ENCODE assay signal across 10 cellular contexts in the genomic region with DNA sequence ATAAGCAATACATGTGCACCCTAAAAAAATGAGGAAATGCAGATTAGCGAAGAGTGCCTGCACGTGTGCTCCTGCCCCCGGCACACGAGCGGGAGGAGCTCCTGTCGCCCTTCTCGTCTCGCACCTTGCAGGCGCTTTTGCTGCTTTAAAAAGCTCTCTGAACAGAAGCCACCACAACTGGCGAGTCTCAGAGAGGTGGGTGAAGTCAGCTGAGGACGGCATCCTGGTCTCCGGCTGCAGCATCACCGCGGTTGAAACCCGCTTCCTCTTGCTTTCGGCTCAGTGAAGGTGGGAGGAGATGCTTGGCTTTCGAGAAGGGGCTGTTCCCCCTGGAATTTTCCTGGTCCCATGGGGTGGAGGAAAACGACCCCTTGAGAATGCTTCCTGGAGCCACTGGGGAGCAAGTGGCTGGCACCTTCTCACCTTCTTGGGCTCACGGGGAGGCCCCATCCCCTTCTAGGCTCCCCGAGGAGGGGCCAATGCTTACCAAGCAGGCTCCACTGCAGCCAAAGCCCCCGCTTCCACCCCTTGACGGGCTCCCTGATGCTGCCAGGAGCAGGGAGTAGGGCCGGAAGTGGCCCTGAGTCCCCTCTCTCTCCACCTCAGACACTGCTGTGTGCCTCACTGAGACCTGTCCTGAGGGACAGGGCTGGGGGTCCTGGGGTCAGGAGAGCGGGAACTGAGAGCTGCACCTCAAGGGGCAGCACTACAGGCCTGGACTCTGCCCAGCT. TPM values are rescaled to one million over a fixed set of nuclear protein-coding genes. Genes with fewer than 3 reads are reported as not detected.
A peak's percentile ranks its signal among the peaks of the same experiment; 100 is the strongest.
DNase-seq lines count a peak whose midpoint lies in the region; ATAC-seq and TF ChIP-seq lines count a peak whose summit lies in the region.
"Had no signal": no experiment of that assay in that cellular context is flagged by ENCODE, and none has a peak within 500 bp of the region (broad histone marks: within the 10 kb centered on the region; RNA-seq: fewer than 3 reads in every experiment).

No MANE protein-coding gene starts in this region.

- TF ChIP-seq CTCF in GM23338 (conservative IDR thresholded peaks at IDR 0.05; ENCODE audit: low read depth in 2 of 2) (no peak), mammary epithelial cell (conservative IDR thresholded peaks at IDR 0.05 in 1 of 2, IDR thresholded peaks at IDR 0.05 in 1 of 2; ENCODE audit: extremely low read depth in 1 of 2, insufficient read depth in 1 of 2, low read depth in 1 of 2, low read length in 2 of 2) (no peak)

- no peaks in the 10 kb centered on the region for H3K9me2 ChIP-seq in GM23338 (ENCODE audit: insufficient read depth)

- CTCF ChIA-PET in mammary epithelial cell (lab: Charles Lee; ENCODE audit: low non-redundant PET) = no interaction called here

- H3K27ac ChIP-seq in GM23338 (ENCODE audit: low read depth) (no peak overlapping the region), mammary epithelial cell (ENCODE audit: insufficient read depth, low read depth, low read length) (no peak overlapping the region)
- H3K27ac ChIP-seq: neutrophil had no signal

- no peak overlapping the region for H3K9ac ChIP-seq in mammary epithelial cell (ENCODE audit: insufficient read depth, low read length)

- no peak overlapping the region for H3K27ac Mint-ChIP-seq in GM23338

- H3K9me3 Mint-ChIP-seq in GM23338 = peaks cover 3% of the 10 kb centered on the region; the same call in 1 of the 3 replicates

- H3K4me1 ChIP-seq in GM23338 (ENCODE audit: insufficient read depth) (no peaks in the 10 kb centered on the region), mammary epithelial cell (ENCODE audit: insufficient read depth, low read length) (no peaks in the 10 kb centered on the region)

- H3K27me3 Mint-ChIP-seq in GM23338 (ENCODE audit: insufficient read depth, low read depth, poor library complexity) = peaks cover 14% of the 10 kb centered on the region

- 86% methylated on average over 19 of the region's 24 CpGs for WGBS in mammary epithelial cell (ENCODE audit: low coverage, missing lambda C conversion rate)

- H3K4me2 ChIP-seq in GM23338 = no peak overlapping the region
- no peak overlapping the region for H3K4me2 ChIP-seq in mammary epithelial cell (ENCODE audit: insufficient read depth, low read depth, low read length)

- H4K20me1 ChIP-seq in GM23338 (replicated peaks; ENCODE audit: insufficient read depth) = no peaks in the 10 kb centered on the region
- no peaks in the 10 kb centered on the region for H4K20me1 ChIP-seq in mammary epithelial cell (ENCODE audit: insufficient read depth, low read length)

- H3K36me3 Mint-ChIP-seq in GM23338 (ENCODE audit: low read depth) = no peaks in the 10 kb centered on the region; the same call in 2 of the 3 replicates

- H3K36me3 ChIP-seq in GM23338 (ENCODE audit: insufficient read depth) = no peaks in the 10 kb centered on the region
- H3K36me3 ChIP-seq in mammary epithelial cell (ENCODE audit: insufficient read depth, low read length) = no peaks in the 10 kb centered on the region
- H3K36me3 ChIP-seq: neutrophil had no signal

- H2AFZ ChIP-seq in GM23338 (no peak overlapping the region), mammary epithelial cell (ENCODE audit: low read depth, low read length) (no peak overlapping the region)

- no peak for ATAC-seq in GM23338

- H3K4me3 ChIP-seq in GM23338 = no peak overlapping the region
- no peak overlapping the region for H3K4me3 ChIP-seq in mammary epithelial cell (replicated peaks in 1 of 3; ENCODE audit: insufficient read depth in 1 of 3, low read depth in 2 of 3, low read length in 3 of 3)

- in situ Hi-C loops in mammary epithelial cell (cut with MboI; ENCODE audit: low sequenced_read_pairs in 2 of 2) = no loop called here

- H3K79me2 ChIP-seq in GM23338 (replicated peaks; ENCODE audit: insufficient read depth) = no peaks in the 10 kb centered on the region
- no peaks in the 10 kb centered on the region for H3K79me2 ChIP-seq in mammary epithelial cell (ENCODE audit: insufficient read depth, low read length)

- H3K27me3 ChIP-seq in GM23338 (ENCODE audit: insufficient read depth) = no peaks in the 10 kb centered on the region
- H3K27me3 ChIP-seq in mammary epithelial cell (ENCODE audit: insufficient read depth, low read length) = peaks cover 10% of the 10 kb centered on the region

- no TSS peak for BruUV-seq in mammary epithelial cell (replicated peaks; lab: Mats Ljungman, UMichigan)

- DNase-seq in GM19240 (ENCODE audit: insufficient read length, low spot score) = peak; percentile 30
- peak; percentile 77 for DNase-seq in activated CD4-positive, alpha-beta T cell treated with anti-CD3 and anti-CD28 coated beads, Interleukin-2, amount 50 U/mL, for 1 hour
- peak; percentile 57 for DNase-seq in effector CD8-positive, alpha-beta T cell (lab: John Stamatoyannopoulos, UW)
- peak; percentile 37 for DNase-seq in stimulated activated CD8-positive, alpha-beta memory T cell treated with anti-CD3 and anti-CD28 coated beads, Interleukin-15, amount 100 ng/mL, for 1 hour (ENCODE audit: low read depth)
- no peak for DNase-seq in AG08396 (ENCODE audit: low spot score)
- DNase-seq in GM23338 (ENCODE audit: low spot score) = no peak
- no peak for DNase-seq in mammary epithelial cell
- no peak for DNase-seq in SK-N-DZ (ENCODE audit: low spot score)
- DNase-seq: NCI-H1694 had no signal

- no peaks in the 10 kb centered on the region for H3K9me3 ChIP-seq in mammary epithelial cell (replicated peaks; ENCODE audit: insufficient read depth, low read length)
- H3K9me3 ChIP-seq: neutrophil had no signal

- intact Hi-C loops in mammary epithelial cell (cut with micrococcal nuclease) = no loop called here

- H3K4me3 Mint-ChIP-seq in GM23338 = no peak overlapping the region

- dilution Hi-C loops in mammary epithelial cell (cut with HindIII; ENCODE audit: low sequenced_read_pairs) = no loop called here

- H3K4me1 Mint-ChIP-seq in GM23338 = peaks cover 13% of the 10 kb centered on the region

- no peaks in the 10 kb centered on the region for H3F3A ChIP-seq in GM23338 (replicated peaks; ENCODE audit: low read depth)

TF ChIP-seq in GM23338, 12 proteins besides CTCF, POLR2A, EP300 and RAD21 (continues in another document):
- TF ChIP-seq NANOG (IDR thresholded peaks at IDR 0.05; ENCODE audit: borderline replicate concordance) = no peak
- no peak for TF ChIP-seq ZNF114 (CRISPR knock-in tag; IDR thresholded peaks at IDR 0.05)
- no peak for TF ChIP-seq ZNF331 (CRISPR knock-in tag; IDR thresholded peaks at IDR 0.05; ENCODE audit: low read depth)
- no peak for TF ChIP-seq REST (IDR thresholded peaks at IDR 0.05; ENCODE audit: unreplicated experiment)
- TF ChIP-seq STAT1 (IDR thresholded peaks at IDR 0.05; ENCODE audit: unreplicated experiment) = no peak
- TF ChIP-seq JUNB (IDR thresholded peaks at IDR 0.05; ENCODE audit: unreplicated experiment) = no peak

RNA-seq across cellular contexts. Expression of gene MXD4, which starts 29.2 kb away (rescaled TPM):
- total RNA-seq in GM23338 (2014; rRNA removed; shearing (Covaris generic)) = 19.9 and 26.4 TPM in 2 replicates
- polyA plus RNA-seq in GM23338 (2016; fragmentation: Nextera tagmentation; extraction: Ambion mirVana) (6.9 and 11.5 TPM in 2 replicates), mammary epithelial cell (17.8 TPM)
- total RNA-seq in mammary epithelial cell = 10 to 100 TPM; 26.0 to 36.8 TPM
- 12.4 TPM for polyA minus RNA-seq in mammary epithelial cell
- polyA plus RNA-seq in SK-N-DZ (2014; cell fraction: cytosol; rRNA removed) = 24.6 and 29.0 TPM in 2 replicates
- 38.6 and 38.7 TPM in 2 replicates for polyA plus RNA-seq in SK-N-DZ (2014; cell fraction: nucleus; rRNA removed)

RNA-seq across cellular contexts. Expression of gene HAUS3, which starts 49.2 kb away (rescaled TPM):
- total RNA-seq in GM23338 (2014; rRNA removed; shearing (Covaris generic)) = 23.7 and 36.0 TPM in 2 replicates
- 16.3 and 21.4 TPM in 2 replicates for polyA plus RNA-seq in GM23338 (2016; fragmentation: Nextera tagmentation; extraction: Ambion mirVana)
- 10 to 100 TPM in 1 of 2 donors, 1 to 10 TPM in 1; 9.2 to 12.8 TPM for total RNA-seq in mammary epithelial cell
- 4.2 TPM for polyA plus RNA-seq in mammary epithelial cell
- 3.5 TPM for polyA minus RNA-seq in mammary epithelial cell
- 16.7 and 22.6 TPM in 2 replicates for polyA plus RNA-seq in SK-N-DZ (2014; cell fraction: cytosol; rRNA removed)
- 34.7 and 51.8 TPM in 2 replicates for polyA plus RNA-seq in SK-N-DZ (2014; cell fraction: nucleus; rRNA removed)

RNA-seq across cellular contexts. Expression of gene POLN, which starts 49.2 kb away (rescaled TPM):
- 1.8 and 4.8 TPM in 2 replicates for total RNA-seq in GM23338 (2014; rRNA removed; shearing (Covaris generic))
- polyA plus RNA-seq in GM23338 (2016; fragmentation: Nextera tagmentation; extraction: Ambion mirVana) = 1.8 and 4.0 TPM in 2 replicates
- total RNA-seq in mammary epithelial cell = under 1 TPM; 0.42 to 0.83 TPM
- 0.18 TPM for polyA plus RNA-seq in mammary epithelial cell
- not detected for polyA minus RNA-seq in mammary epithelial cell
- 0.07 and 0.17 TPM in 2 replicates for polyA plus RNA-seq in SK-N-DZ (2014; cell fraction: cytosol; rRNA removed)
- not detected in 2 replicates for polyA plus RNA-seq in SK-N-DZ (2014; cell fraction: nucleus; rRNA removed)

Comparison
In these comparisons a context has a peak if more than half of its experiments do, and no peak if none do; other contexts are left out.
1. DNase-seq: peak in GM19240 (single experiment), activated CD4-positive, alpha-beta T cell treated with anti-CD3 and anti-CD28 coated beads, Interleukin-2, amount 50 U/mL, for 1 hour (single experiment), effector CD8-positive, alpha-beta T cell (single experiment) and stimulated activated CD8-positive, alpha-beta memory T cell treated with anti-CD3 and anti-CD28 coated beads, Interleukin-15, amount 100 ng/mL, for 1 hour (single experiment); none in AG08396 (single experiment), GM23338 (single experiment), mammary epithelial cell (single experiment) and SK-N-DZ (single experiment).